ENCODE assay signal across 22 cellular contexts in the genomic region with DNA sequence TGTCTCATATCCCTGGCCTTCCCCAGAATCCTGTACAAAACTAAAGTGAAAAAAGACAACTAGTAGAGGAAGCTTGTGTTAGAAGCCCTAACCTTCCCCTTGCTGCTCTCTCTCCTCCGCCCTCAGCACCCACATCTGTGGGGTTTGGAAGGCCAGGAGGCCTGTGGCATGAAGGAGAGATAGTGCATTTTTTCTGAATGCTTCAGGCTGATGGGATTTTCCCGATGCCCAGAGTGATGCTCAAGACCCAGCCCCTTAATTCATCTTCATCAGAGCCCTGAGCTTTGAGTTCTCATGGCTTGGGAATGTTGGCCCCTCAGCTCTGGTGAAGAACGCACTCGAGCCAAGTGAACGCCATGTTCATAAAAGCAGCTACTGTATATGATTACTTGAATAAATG. TPM values are rescaled to one million over a fixed set of nuclear protein-coding genes. Genes with fewer than 3 reads are reported as not detected.
A peak's percentile ranks its signal among the peaks of the same experiment; 100 is the strongest.
DNase-seq lines count a peak whose midpoint lies in the region; ATAC-seq and TF ChIP-seq lines count a peak whose summit lies in the region.
"Had no signal": no experiment of that assay in that cellular context is flagged by ENCODE, and none has a peak within 500 bp of the region (broad histone marks: within the 10 kb centered on the region; RNA-seq: fewer than 3 reads in every experiment).

No MANE protein-coding gene starts in this region.

- intact Hi-C loops in left ventricle myocardium superior (cut with micrococcal nuclease), result no loop called here
- intact Hi-C loops in OCI-LY7 (cut with micrococcal nuclease; ENCODE audit: unreplicated experiment), result no loop called here

- no peak overlapping the region for H3K27ac ChIP-seq in right atrium auricular region
- no peak overlapping the region for H3K27ac ChIP-seq in OCI-LY7 (ENCODE audit: low read depth, low read length, poor library complexity, severe bottlenecking)
- H3K27ac ChIP-seq: testis had no signal

- peak overlapping the region; percentile 28 for H3K4me3 Mint-ChIP-seq in memory B cell

- H3K36me3 Mint-ChIP-seq in memory B cell, result no peaks in the 10 kb centered on the region

- no peaks in the 10 kb centered on the region for H4K20me1 ChIP-seq in OCI-LY7 (ENCODE audit: insufficient read depth, low read length)

- H3K9me2 ChIP-seq in OCI-LY7 (ENCODE audit: insufficient read depth, low read length), result no peaks in the 10 kb centered on the region

- H3K4me1 ChIP-seq in right atrium auricular region, result peaks cover 0 to 12% of the 10 kb centered on the region in 2 donors
- peaks cover 19% of the 10 kb centered on the region for H3K4me1 ChIP-seq in NT2/D1 (ENCODE audit: insufficient read depth, insufficient read length)
- H3K4me1 ChIP-seq in OCI-LY7 (ENCODE audit: insufficient read depth, low read length, poor library complexity, severe bottlenecking), result peaks cover 5% of the 10 kb centered on the region
- H3K4me1 ChIP-seq: testis had no signal

- H3K9me3 ChIP-seq in right atrium auricular region (no peaks in the 10 kb centered on the region), NT2/D1 (ENCODE audit: insufficient read depth, low read length) (peaks cover 10% of the 10 kb centered on the region; the same call in 1 of the 2 replicates), OCI-LY7 (ENCODE audit: low read length) (0 out of 2 replicates have a peak, but pooled peaks cover 4% of the 10 kb centered on the region)
- H3K9me3 ChIP-seq: testis had no signal

- H3K36me3 ChIP-seq in right atrium auricular region, result no peaks in the 10 kb centered on the region
- no peaks in the 10 kb centered on the region for H3K36me3 ChIP-seq in NT2/D1 (ENCODE audit: insufficient read depth, insufficient read length, low read length)
- no peaks in the 10 kb centered on the region for H3K36me3 ChIP-seq in OCI-LY7 (ENCODE audit: insufficient read depth, low read length)

- H3K27me3 ChIP-seq in right atrium auricular region, result peaks cover 0 to 2% of the 10 kb centered on the region in 2 donors
- no peaks in the 10 kb centered on the region for H3K27me3 ChIP-seq in NT2/D1 (ENCODE audit: insufficient read depth, insufficient read length)
- H3K27me3 ChIP-seq: testis had no signal

- H3K4me3 ChIP-seq in right atrium auricular region (no peak overlapping the region), NT2/D1 (ENCODE audit: insufficient read length, low read depth) (no peak overlapping the region), OCI-LY7 (ENCODE audit: low read depth, low read length, poor library complexity, severe bottlenecking) (no peak overlapping the region)
- H3K4me3 ChIP-seq: testis had no signal

- peak overlapping the region; percentile 12 for H3K9ac ChIP-seq in NT2/D1 (ENCODE audit: insufficient read length, low read depth)

- DNase-seq in right atrium auricular region (ENCODE audit: low spot score) (peak; percentile 21), left ventricle myocardium superior (no peak), NT2/D1 (ENCODE audit: low read depth, low spot score) (no peak), memory B cell (ENCODE audit: low spot score in 2 of 2) (no peak), OCI-LY7 (ENCODE audit: low spot score) (no peak)
- DNase-seq: activated CD4-positive, CD25-positive, alpha-beta regulatory T cell treated with anti-CD3 and anti-CD28 coated beads, Interleukin-2, amount 50 U/mL, for 72 hours; anterior cingulate cortex; DMS 273 treated with DMSO at 0.1 percent for 48 hours; IMR-90; kidney; mammary epithelial cell; NCI-H1092 treated with DMSO at 0.1 percent for 48 hours; NCI-H2029; NCI-H226; occipital lobe; stimulated activated naive CD4-positive, alpha-beta T cell; testis had no signal

- BruUV-seq in OCI-LY7 (replicated peaks; lab: Mats Ljungman, UMichigan), result no TSS peak

- no peaks in the 10 kb centered on the region for H3K79me2 ChIP-seq in OCI-LY7 (ENCODE audit: insufficient read depth, low read depth, low read length)

- ATAC-seq in left ventricle myocardium superior (no peak), memory B cell (ENCODE audit: low read depth) (no peak), HG03432 (IDR thresholded peaks at IDR 0.05; ENCODE audit: unreplicated experiment) (no peak), HG02870 (IDR thresholded peaks at IDR 0.05; ENCODE audit: unreplicated experiment) (no peak)

- no peaks in the 10 kb centered on the region for H3K9me3 Mint-ChIP-seq in memory B cell

- no peak overlapping the region for H3K4me2 ChIP-seq in OCI-LY7 (ENCODE audit: low read length)

- H3K4me1 Mint-ChIP-seq in memory B cell, result peaks cover 17% of the 10 kb centered on the region

- TF ChIP-seq CTCF in right atrium auricular region (IDR thresholded peaks at IDR 0.05) (no peak), OCI-LY7 (conservative IDR thresholded peaks at IDR 0.05; ENCODE audit: low read length) (no peak)

- H3K27ac Mint-ChIP-seq in memory B cell, result no peak overlapping the region

- H2AFZ ChIP-seq in OCI-LY7 (ENCODE audit: low read length), result no peak overlapping the region

- POLR2A ChIA-PET in OCI-LY7 (lab: Charles Lee), result no interaction called here

- CTCF ChIA-PET in OCI-LY7 (lab: Charles Lee; ENCODE audit: unreplicated experiment), result interaction anchor here (0.6 kb wide), 1 partner anchor 988 kb away, joined by 10 read pairs; no protein-coding TSS in a partner anchor

- H3K27me3 Mint-ChIP-seq in memory B cell, result peaks cover 10% of the 10 kb centered on the region

RNA-seq across cellular contexts. Expression of gene FGF6, which starts 5.9 kb away (rescaled TPM):
- total RNA-seq in right atrium auricular region (not detected), left ventricle myocardium superior (not detected), OCI-LY7 (2022) (not detected in 2 replicates)
- total RNA-seq in OCI-LY7 (2014; rRNA removed; shearing (Covaris generic)), result not detected in 2 replicates
- total RNA-seq: endothelial cell of umbilical vein, IMR-90, kidney, mammary epithelial cell, myocyte, occipital lobe, renal cortical epithelial cell, testis had no signal
